ENCODE assay signal across 19 cellular contexts in the genomic region with DNA sequence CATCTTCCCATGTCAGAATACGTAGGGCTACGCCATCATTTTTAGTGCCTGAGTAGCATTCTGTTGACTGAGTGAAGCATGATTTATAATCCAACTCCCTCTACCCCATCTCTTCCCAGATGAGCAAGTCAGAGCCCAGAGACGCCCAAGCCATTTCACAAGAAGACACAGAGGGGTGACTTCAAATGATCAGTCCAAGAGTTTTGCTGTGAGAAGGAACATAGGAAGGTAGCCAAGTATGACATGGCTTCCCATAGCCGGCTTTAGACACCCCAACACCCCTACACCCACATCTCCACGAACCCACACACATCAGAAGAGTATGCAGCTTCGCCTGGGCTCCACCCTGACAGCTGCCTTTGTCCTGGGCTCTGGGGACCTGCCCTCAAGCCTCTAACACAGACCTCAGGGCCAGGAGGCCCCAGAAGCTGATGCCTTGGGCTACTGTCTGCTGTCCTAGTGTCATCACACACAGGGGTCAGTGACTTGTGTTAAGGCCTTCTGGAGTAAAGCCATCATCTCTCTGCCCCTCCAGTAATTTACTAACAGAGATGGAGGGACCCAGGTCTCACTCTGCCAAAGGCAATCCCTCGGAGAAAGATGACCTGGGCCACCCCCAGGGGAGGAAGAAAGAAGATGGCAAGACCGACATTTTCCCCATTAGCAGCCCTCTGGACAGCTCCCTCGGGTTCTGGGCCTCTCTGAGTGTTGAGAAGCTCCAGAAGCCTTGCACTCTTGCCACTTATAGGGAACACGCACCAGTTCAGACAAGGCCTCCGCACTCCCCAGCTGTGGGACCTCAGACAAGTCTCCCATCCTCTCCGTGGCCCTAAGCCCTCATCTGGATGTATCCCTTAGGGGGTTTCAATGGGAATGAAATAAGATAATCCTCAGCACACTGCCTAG. TPM values are rescaled to one million over a fixed set of nuclear protein-coding genes. Genes with fewer than 3 reads are reported as not detected.
DNase-seq lines count a peak whose midpoint lies in the region; ATAC-seq and TF ChIP-seq lines count a peak whose summit lies in the region.
"Had no signal": no experiment of that assay in that cellular context is flagged by ENCODE, and none has a peak within 500 bp of the region (broad histone marks: within the 10 kb centered on the region; RNA-seq: fewer than 3 reads in every experiment).

No MANE protein-coding gene starts in this region.

- peaks cover 46 to 58% of the 10 kb centered on the region in 2 experiments for H3K4me1 ChIP-seq in HCT116 (ENCODE audit: control insufficient read depth in 1 of 2, insufficient read depth in 2 of 2, low read length in 2 of 2)
- peaks cover 46 to 53% of the 10 kb centered on the region in 2 donors for H3K4me1 ChIP-seq in adrenal gland (replicated peaks in 1 of 2)
- peaks cover 36 to 57% (median 53%) of the 10 kb centered on the region in 5 donors for H3K4me1 ChIP-seq in subcutaneous abdominal adipose tissue (ENCODE audit: control insufficient read depth in 5 of 5, insufficient read depth in 5 of 5, low read length in 5 of 5)

- no peak overlapping the region for H3K27ac ChIP-seq in HCT116 (ENCODE audit: low read depth, low read length)
- H3K27ac ChIP-seq in adrenal gland, result peak overlapping the region in 4 of 5 donors; percentile 93 to 99 (median 98)
- peak overlapping the region; percentile 84 for H3K27ac ChIP-seq in subcutaneous abdominal adipose tissue (ENCODE audit: low read depth, low read length)
- H3K27ac ChIP-seq: SJCRH30 had no signal

- 0 out of 2 replicates have a peak overlapping the region, but pooled peaks have one; percentile 71 for H3K4me2 ChIP-seq in HCT116 (ENCODE audit: low read length)

- H3K9me3 ChIP-seq in HCT116 (ENCODE audit: control insufficient read depth in 1 of 2, insufficient read depth in 1 of 2, low read depth in 1 of 2, low read length in 2 of 2), result no peaks in the 10 kb centered on the region; a peak in 1 of 4 replicates
- no peaks in the 10 kb centered on the region for H3K9me3 ChIP-seq in adrenal gland (replicated peaks in 1 of 3)
- H3K9me3 ChIP-seq in subcutaneous abdominal adipose tissue (ENCODE audit: control insufficient read depth in 5 of 5, low read length in 5 of 5), result no peaks in the 10 kb centered on the region
- H3K9me3 ChIP-seq: SJCRH30 had no signal

- H2AFZ ChIP-seq in HCT116 (ENCODE audit: low read depth, low read length, poor library complexity, severe bottlenecking), result no peak overlapping the region

- H3K27me3 Mint-ChIP-seq in CD14-positive monocyte (ENCODE audit: low read depth in 3 of 3), result peaks cover 1 to 2% (median 2%) of the 10 kb centered on the region in 3 donors

- H3K27me3 ChIP-seq in HCT116 (ENCODE audit: insufficient read depth, low read length) (no peaks in the 10 kb centered on the region), adrenal gland (no peaks in the 10 kb centered on the region), subcutaneous abdominal adipose tissue (ENCODE audit: control insufficient read depth in 5 of 5, insufficient read depth in 4 of 5, low read length in 5 of 5) (no peaks in the 10 kb centered on the region)
- H3K27me3 ChIP-seq: SJCRH30 had no signal

- intact Hi-C loops in HCT116 (cut with micrococcal nuclease), result no loop called here
- intact Hi-C loops in adrenal gland (cut with DNase I), result no loop called here
- intact Hi-C loops in CD14-positive monocyte (cut with micrococcal nuclease), result no loop called here

- H3K4me3 ChIP-seq in HCT116 (replicated peaks in 1 of 2; ENCODE audit: low read depth in 1 of 2, low read length in 2 of 2) (no peak overlapping the region), adrenal gland (no peak overlapping the region), subcutaneous abdominal adipose tissue (ENCODE audit: low read depth in 1 of 5, low read length in 5 of 5) (no peak overlapping the region)
- H3K4me3 ChIP-seq: GM12878, SJCRH30 had no signal

- peaks cover 0 to 8% of the 10 kb centered on the region in 2 experiments; a peak in 1 of 4 replicates for H3K36me3 ChIP-seq in HCT116 (ENCODE audit: control insufficient read depth in 1 of 2, insufficient read depth in 2 of 2, low read length in 2 of 2)
- H3K36me3 ChIP-seq in adrenal gland (replicated peaks in 1 of 2), result peaks cover 0 to 16% of the 10 kb centered on the region in 2 donors
- peaks cover 0 to 15% (median 14%) of the 10 kb centered on the region in 5 donors for H3K36me3 ChIP-seq in subcutaneous abdominal adipose tissue (ENCODE audit: control insufficient read depth in 5 of 5, insufficient read depth in 5 of 5, low read length in 5 of 5)

- peaks cover 16 to 18% of the 10 kb centered on the region in 2 donors for H3K36me3 Mint-ChIP-seq in CD14-positive monocyte
- H3K36me3 Mint-ChIP-seq: IgD-negative memory B cell had no signal

- H3K27ac Mint-ChIP-seq in CD14-positive monocyte, result no peak overlapping the region
- H3K27ac Mint-ChIP-seq: B cell, IgD-negative memory B cell had no signal

- DNase-seq in HCT116 (ENCODE audit: low read depth, low spot score) (no peak), adrenal gland (no peak), myocyte (ENCODE audit: low read depth) (peak; percentile 91), anterior cingulate cortex (lab: John Stamatoyannopoulos, UW) (no peak), CD14-positive monocyte (ENCODE audit: low spot score) (no peak), mucosa of gallbladder (ENCODE audit: low spot score) (no peak)
- DNase-seq in activated CD4-positive, alpha-beta T cell treated with anti-CD3 and anti-CD28 coated beads, Interleukin-2, amount 50 U/mL, for 1 hour, result no peak
- DNase-seq: left colon; MV-4-11; NCI-H1930; SJCRH30; stimulated activated CD4-positive, alpha-beta T cell treated with anti-CD3 and anti-CD28 coated beads, Interleukin-15, amount 100 ng/mL, for 24 hours; stimulated activated naive CD8-positive, alpha-beta T cell treated with anti-CD3 and anti-CD28 coated beads, Interleukin-15, Interleukin-2, amounts not matched to agents 100 U/mL and 50 U/mL, for 24 hours; T-helper 9 cell had no signal

- no peak for TF ChIP-seq POLR2A in HCT116 (IDR thresholded peaks at IDR 0.05; ENCODE audit: borderline replicate concordance, extremely low read depth, insufficient read depth, insufficient read length)
- no peak for TF ChIP-seq POLR2A in adrenal gland (IDR thresholded peaks at IDR 0.05)

- no peak for TF ChIP-seq RAD21 in HCT116 (IDR thresholded peaks at IDR 0.05; ENCODE audit: low read depth)

- H3K79me2 ChIP-seq in HCT116 (ENCODE audit: insufficient read depth, low read length), result peaks cover 36% of the 10 kb centered on the region

- 83 to 89% (median 85%) methylated on average over 9 to 12 of the region's 12 CpGs for WGBS in adrenal gland, 4 donors

- RAD21 ChIA-PET in HCT116 (lab: Charles Lee; ENCODE audit: low non-redundant PET in 1 of 2, low total read pairs in 2 of 2, uncharacterized antibody in 2 of 2, unreplicated experiment in 2 of 2), result interaction anchor here in 1 of 2 experiments (1.3 kb wide), 1 partner anchor 28 kb away, joined by 5 read pairs; no protein-coding TSS in a partner anchor

- BruUV-seq in HCT116 (replicated peaks; lab: Mats Ljungman, UMichigan), result no TSS peak

- H4K20me1 ChIP-seq in HCT116 (ENCODE audit: insufficient read depth), result no peaks in the 10 kb centered on the region

- no peak overlapping the region for H3K4me3 Mint-ChIP-seq in CD14-positive monocyte
- H3K4me3 Mint-ChIP-seq: B cell, IgD-negative memory B cell had no signal

- no peak for ATAC-seq in HCT116
- ATAC-seq: activated CD4-positive, CD25-positive, alpha-beta regulatory T cell treated with anti-CD3 and anti-CD28 coated beads, Interleukin-2, amount 50 U/mL, for 24 hours; GM12878; left colon; stimulated activated naive CD8-positive, alpha-beta T cell treated with anti-CD3 and anti-CD28 coated beads, Interleukin-15, Interleukin-2, amounts not matched to agents 100 U/mL and 50 U/mL, for 24 hours had no signal

- POLR2A ChIA-PET in HCT116 (lab: Charles Lee), result interaction anchor here (0.6 to 1.4 kb wide), 3 partner anchors 13 to 119 kb away, joined by 3 read pairs; a partner anchor contains a TSS

- peaks cover 42% of the 10 kb centered on the region for H3K4me1 Mint-ChIP-seq in CD14-positive monocyte

- H3K9me3 Mint-ChIP-seq in CD14-positive monocyte, result peaks cover 0 to 2% (median 0%) of the 10 kb centered on the region in 7 donors
- H3K9me3 Mint-ChIP-seq: IgD-negative memory B cell had no signal

- CTCF ChIA-PET in HCT116 (lab: Charles Lee), result interaction anchor here (1.3 to 2.5 kb wide), 3 partner anchors 9 to 111 kb away, joined by 3 to 9 read pairs (median 5); no protein-coding TSS in a partner anchor

- H3K9me2 ChIP-seq in HCT116 (ENCODE audit: insufficient read depth), result no peaks in the 10 kb centered on the region

- no peak for TF ChIP-seq CTCF in HCT116 (IDR thresholded peaks at IDR 0.05 in 2 of 3, conservative IDR thresholded peaks at IDR 0.05 in 1 of 3; ENCODE audit: borderline replicate concordance in 1 of 3, insufficient read depth in 1 of 3, low read depth in 2 of 3, low read length in 2 of 3)
- TF ChIP-seq CTCF in adrenal gland (IDR thresholded peaks at IDR 0.05), result no peak
- no peak for TF ChIP-seq CTCF in CD14-positive monocyte (IDR thresholded peaks at IDR 0.05)

- H3K9ac ChIP-seq in HCT116 (ENCODE audit: low read length), result 0 out of 2 replicates have a peak overlapping the region, but pooled peaks have one; percentile 63
- H3K9ac ChIP-seq in subcutaneous abdominal adipose tissue (ENCODE audit: low read length in 5 of 5), result peak overlapping the region in 1 of 5 donors; percentile 36

TF ChIP-seq in HCT116, 20 proteins besides CTCF, POLR2A, EP300 and RAD21:
- TF ChIP-seq ZNF274 (IDR thresholded peaks at IDR 0.05; ENCODE audit: low read depth, low read length), result no peak
- TF ChIP-seq SIN3A (IDR thresholded peaks at IDR 0.05; ENCODE audit: low read depth), result no peak
- TF ChIP-seq EZH2 (IDR thresholded peaks at IDR 0.05), result no peak
- TF ChIP-seq ZFX (IDR thresholded peaks at IDR 0.05), result no peak

RNA-seq across cellular contexts. Expression of a gene that starts 38.7 kb away (rescaled TPM):
- total RNA-seq in HCT116 (2021; ENCODE audit: unreplicated experiment), result 109 TPM
- polyA plus RNA-seq in HCT116 (2012), result 69.5 and 101 TPM in 2 replicates
- total RNA-seq in adrenal gland, result 10 to 100 TPM in 7 of 8 donors, 1 to 10 TPM in 1; 8.5 to 52.2 (median 36.6) TPM
- 10 to 100 TPM; 10.3 to 70.4 (median 10.8) TPM for polyA plus RNA-seq in adrenal gland
- 23.3 and 27.3 TPM in 2 replicates for total RNA-seq in myocyte
- 58.8 TPM for polyA plus RNA-seq in myocyte (2012)
- 10 to 100 TPM; 32.7 to 40.6 TPM for polyA plus RNA-seq in CD14-positive monocyte
- total RNA-seq in mucosa of gallbladder, result 32.5 TPM
